31 cellular contexts compared by ENCODE assay signal in genomic region chr6:5158191-5158590, GRCh38.
"Had no signal": no experiment of that assay in that cellular context is flagged by ENCODE, and none has a peak within 500 bp of the region (broad histone marks: within the 10 kb centered on the region; RNA-seq: fewer than 3 reads in every experiment).

No MANE protein-coding gene starts in this region.

- FAIRE-seq: colon, endometrium, endothelial cell of umbilical vein had no signal

- H3K27me3 ChIP-seq: adrenal gland, ascending aorta, esophagus squamous epithelium, gastroesophageal sphincter, heart right ventricle, hepatocyte had no signal

- ATAC-seq: activated CD8-positive, alpha-beta memory T cell treated with anti-CD3 and anti-CD28 coated beads, Interleukin-2, amount 10 ng/mL, durations not matched to agents 7 days and 5 days; activated CD8-positive, alpha-beta T cell treated with anti-CD3 and anti-CD28 coated beads, Interleukin-2, amount 10 ng/mL, durations not matched to agents 7 days and 5 days; activated naive CD8-positive, alpha-beta T cell treated with anti-CD3 and anti-CD28 coated beads, Interleukin-2, amount 50 U/mL, for 24 hours; gastroesophageal sphincter; heart right ventricle; WTC11 had no signal

- H3K27me3 Mint-ChIP-seq: activated CD4-positive, alpha-beta memory T cell treated with anti-CD3 and anti-CD28 coated beads for 36 hours; activated CD8-positive, alpha-beta memory T cell treated with anti-CD3 and anti-CD28 coated beads, Interleukin-2, amount 10 ng/mL, durations not matched to agents 7 days and 5 days; activated naive CD4-positive, alpha-beta T cell treated with anti-CD3 and anti-CD28 coated beads, Interleukin-2, amount 50 U/mL, for 24 hours; activated naive CD8-positive, alpha-beta T cell treated with anti-CD3 and anti-CD28 coated beads for 36 hours; activated naive CD8-positive, alpha-beta T cell treated with anti-CD3 and anti-CD28 coated beads, Interleukin-2, amount 50 U/mL, for 24 hours had no signal

- H3K4me1 Mint-ChIP-seq: activated naive CD4-positive, alpha-beta T cell treated with anti-CD3 and anti-CD28 coated beads, Interleukin-2, amount 50 U/mL, for 24 hours; activated naive CD8-positive, alpha-beta T cell treated with anti-CD3 and anti-CD28 coated beads for 36 hours; activated naive CD8-positive, alpha-beta T cell treated with anti-CD3 and anti-CD28 coated beads, Interleukin-2, amount 50 U/mL, for 24 hours had no signal

- H3K4me3 ChIP-seq: adrenal gland, ascending aorta, esophagus squamous epithelium, gastroesophageal sphincter, heart right ventricle, hepatocyte had no signal

- DNase-seq: activated CD4-positive, alpha-beta memory T cell treated with anti-CD3 and anti-CD28 coated beads for 36 hours; activated CD4-positive, alpha-beta T cell treated with anti-CD3 and anti-CD28 coated beads for 1 hour; activated CD4-positive, alpha-beta T cell treated with anti-CD3 and anti-CD28 coated beads for 4 hours; activated CD8-positive, alpha-beta memory T cell treated with anti-CD3 and anti-CD28 coated beads, Interleukin-2, amount 10 ng/mL, durations not matched to agents 7 days and 5 days; activated CD8-positive, alpha-beta memory T cell treated with anti-CD3 and anti-CD28 coated beads, Interleukin-2, amount 50 U/mL, for 4 hours; activated CD8-positive, alpha-beta T cell treated with anti-CD3 and anti-CD28 coated beads, Interleukin-2, amount 10 ng/mL, durations not matched to agents 7 days and 5 days; activated effector memory CD4-positive, alpha-beta T cell treated with anti-CD3 and anti-CD28 coated beads, Interleukin-2, amount 50 U/mL, for 16 hours; activated naive CD4-positive, alpha-beta T cell treated with anti-CD3 and anti-CD28 coated beads for 36 hours; activated naive CD8-positive, alpha-beta T cell treated with anti-CD3 and anti-CD28 coated beads for 36 hours; activated naive CD8-positive, alpha-beta T cell treated with anti-CD3 and anti-CD28 coated beads, Interleukin-2, amount 50 U/mL, for 24 hours; activated T-cell treated with anti-CD3 and anti-CD28 coated beads, Interleukin-2, amount 50 U/mL, for 1 hour; activated T-cell treated with anti-CD3 and anti-CD28 coated beads, Interleukin-2, amount 50 U/mL, for 48 hours; adrenal gland; caudate nucleus; cortex of kidney; effector CD8-positive, alpha-beta T cell; esophagus squamous epithelium; foreskin melanocyte; heart right ventricle; T-helper 2 cell had no signal

- H3K27ac Mint-ChIP-seq: activated CD4-positive, alpha-beta memory T cell treated with anti-CD3 and anti-CD28 coated beads for 36 hours; activated CD8-positive, alpha-beta memory T cell treated with anti-CD3 and anti-CD28 coated beads, Interleukin-2, amount 10 ng/mL, durations not matched to agents 7 days and 5 days; activated CD8-positive, alpha-beta T cell treated with anti-CD3 and anti-CD28 coated beads, Interleukin-2, amount 10 ng/mL, durations not matched to agents 7 days and 5 days; activated naive CD4-positive, alpha-beta T cell treated with anti-CD3 and anti-CD28 coated beads for 36 hours; activated naive CD8-positive, alpha-beta T cell treated with anti-CD3 and anti-CD28 coated beads for 36 hours; activated naive CD8-positive, alpha-beta T cell treated with anti-CD3 and anti-CD28 coated beads, Interleukin-2, amount 50 U/mL, for 24 hours; activated T-helper 1 cell treated with anti-CD3 and anti-CD28 coated beads, Interleukin-12 subunit alpha, Interleukin-12 subunit beta, Interleukin-2, Interleukin-4 antibody, amounts not matched to agents 30 ng/mL and 10 ng/mL and 1 ng/mL, durations not matched to agents 14 hours and 24 hours and 36 hours; activated T-helper 2 cell treated with anti-CD3 and anti-CD28 coated beads, Interferon-gamma antibody, Interleukin-2, Interleukin-4, amounts not matched to agents 10 μg/mL and 5 μg/mL and 100 μg/mL, durations not matched to agents 14 hours and 24 hours and 36 hours had no signal

- H3K9me3 ChIP-seq: adrenal gland, ascending aorta, esophagus squamous epithelium, gastroesophageal sphincter, heart right ventricle had no signal

- H3K27ac ChIP-seq: adrenal gland, ascending aorta, epithelial cell of prostate, esophagus squamous epithelium, gastroesophageal sphincter, heart right ventricle, hepatocyte had no signal

- H3K4me3 Mint-ChIP-seq: activated CD4-positive, alpha-beta memory T cell treated with anti-CD3 and anti-CD28 coated beads for 36 hours; activated CD8-positive, alpha-beta memory T cell treated with anti-CD3 and anti-CD28 coated beads, Interleukin-2, amount 10 ng/mL, durations not matched to agents 7 days and 5 days; activated CD8-positive, alpha-beta T cell treated with anti-CD3 and anti-CD28 coated beads, Interleukin-2, amount 10 ng/mL, durations not matched to agents 7 days and 5 days; activated naive CD4-positive, alpha-beta T cell treated with anti-CD3 and anti-CD28 coated beads for 36 hours; activated naive CD4-positive, alpha-beta T cell treated with anti-CD3 and anti-CD28 coated beads, Interleukin-2, amount 50 U/mL, for 24 hours; activated naive CD8-positive, alpha-beta T cell treated with anti-CD3 and anti-CD28 coated beads for 36 hours; activated naive CD8-positive, alpha-beta T cell treated with anti-CD3 and anti-CD28 coated beads, Interleukin-2, amount 50 U/mL, for 24 hours; activated T-helper 1 cell treated with anti-CD3 and anti-CD28 coated beads, Interleukin-12 subunit alpha, Interleukin-12 subunit beta, Interleukin-2, Interleukin-4 antibody, amounts not matched to agents 30 ng/mL and 10 ng/mL and 1 ng/mL, durations not matched to agents 14 hours and 24 hours and 36 hours; WTC11 had no signal

- H3K4me1 ChIP-seq: adrenal gland, ascending aorta, gastroesophageal sphincter, heart right ventricle had no signal

- H3K9me3 Mint-ChIP-seq: activated CD4-positive, alpha-beta memory T cell treated with anti-CD3 and anti-CD28 coated beads for 36 hours; activated naive CD4-positive, alpha-beta T cell treated with anti-CD3 and anti-CD28 coated beads for 36 hours; activated naive CD4-positive, alpha-beta T cell treated with anti-CD3 and anti-CD28 coated beads, Interleukin-2, amount 50 U/mL, for 24 hours; activated naive CD8-positive, alpha-beta T cell treated with anti-CD3 and anti-CD28 coated beads for 36 hours; activated naive CD8-positive, alpha-beta T cell treated with anti-CD3 and anti-CD28 coated beads, Interleukin-2, amount 50 U/mL, for 24 hours; activated T-helper 1 cell treated with anti-CD3 and anti-CD28 coated beads, Interleukin-12 subunit alpha, Interleukin-12 subunit beta, Interleukin-2, Interleukin-4 antibody, amounts not matched to agents 30 ng/mL and 10 ng/mL and 1 ng/mL, durations not matched to agents 14 hours and 24 hours and 36 hours; activated T-helper 2 cell treated with anti-CD3 and anti-CD28 coated beads, Interferon-gamma antibody, Interleukin-2, Interleukin-4, amounts not matched to agents 10 μg/mL and 5 μg/mL and 100 μg/mL, durations not matched to agents 14 hours and 24 hours and 36 hours; WTC11 had no signal

- H3K36me3 Mint-ChIP-seq: activated CD4-positive, alpha-beta memory T cell treated with anti-CD3 and anti-CD28 coated beads for 36 hours; activated CD8-positive, alpha-beta memory T cell treated with anti-CD3 and anti-CD28 coated beads, Interleukin-2, amount 10 ng/mL, durations not matched to agents 7 days and 5 days; activated naive CD4-positive, alpha-beta T cell treated with anti-CD3 and anti-CD28 coated beads, Interleukin-2, amount 50 U/mL, for 24 hours; WTC11 had no signal

- H3K36me3 ChIP-seq: adrenal gland, ascending aorta, esophagus squamous epithelium, gastroesophageal sphincter, heart right ventricle had no signal
